ENCODE assay signal across 1 cellular context in the genomic region with DNA sequence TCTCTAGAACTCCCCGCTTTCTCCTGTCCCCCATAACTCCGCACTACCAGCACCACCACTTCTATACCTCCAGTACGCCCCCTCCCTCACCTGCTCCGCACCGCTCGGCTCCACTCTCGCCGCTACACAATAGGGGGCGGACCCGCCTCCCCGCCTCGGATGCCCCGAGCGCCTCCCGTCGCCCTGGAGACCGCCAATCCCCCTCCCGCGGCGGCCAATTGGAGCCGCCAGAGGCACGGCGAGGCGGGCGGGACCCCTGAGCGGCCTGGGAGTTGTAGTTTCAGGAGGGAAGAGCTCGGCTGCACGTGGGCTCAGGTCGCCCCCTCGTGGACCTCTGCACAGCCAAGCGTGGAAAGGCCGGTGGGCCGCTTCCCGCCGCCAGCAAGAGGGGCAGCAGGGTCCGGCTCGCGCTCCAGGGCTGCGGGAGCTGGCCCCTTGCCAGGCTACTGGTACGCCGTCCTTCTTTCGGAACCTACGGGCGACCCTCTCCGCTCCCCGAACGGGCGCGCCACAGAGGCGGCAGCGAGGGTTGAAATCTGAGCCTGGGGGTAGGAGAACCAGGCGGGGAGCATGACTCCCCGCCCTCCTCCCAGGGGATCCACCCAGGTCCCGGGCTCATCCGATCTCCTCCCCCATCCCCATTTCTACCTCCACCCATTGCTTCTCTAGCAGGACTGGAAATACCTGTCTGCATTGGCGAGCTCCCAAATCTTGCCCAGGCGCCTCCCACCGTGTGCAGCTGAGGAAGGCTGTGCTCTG.
TF ChIP-seq lines count a peak whose summit lies in the region.

A gene with protein sequence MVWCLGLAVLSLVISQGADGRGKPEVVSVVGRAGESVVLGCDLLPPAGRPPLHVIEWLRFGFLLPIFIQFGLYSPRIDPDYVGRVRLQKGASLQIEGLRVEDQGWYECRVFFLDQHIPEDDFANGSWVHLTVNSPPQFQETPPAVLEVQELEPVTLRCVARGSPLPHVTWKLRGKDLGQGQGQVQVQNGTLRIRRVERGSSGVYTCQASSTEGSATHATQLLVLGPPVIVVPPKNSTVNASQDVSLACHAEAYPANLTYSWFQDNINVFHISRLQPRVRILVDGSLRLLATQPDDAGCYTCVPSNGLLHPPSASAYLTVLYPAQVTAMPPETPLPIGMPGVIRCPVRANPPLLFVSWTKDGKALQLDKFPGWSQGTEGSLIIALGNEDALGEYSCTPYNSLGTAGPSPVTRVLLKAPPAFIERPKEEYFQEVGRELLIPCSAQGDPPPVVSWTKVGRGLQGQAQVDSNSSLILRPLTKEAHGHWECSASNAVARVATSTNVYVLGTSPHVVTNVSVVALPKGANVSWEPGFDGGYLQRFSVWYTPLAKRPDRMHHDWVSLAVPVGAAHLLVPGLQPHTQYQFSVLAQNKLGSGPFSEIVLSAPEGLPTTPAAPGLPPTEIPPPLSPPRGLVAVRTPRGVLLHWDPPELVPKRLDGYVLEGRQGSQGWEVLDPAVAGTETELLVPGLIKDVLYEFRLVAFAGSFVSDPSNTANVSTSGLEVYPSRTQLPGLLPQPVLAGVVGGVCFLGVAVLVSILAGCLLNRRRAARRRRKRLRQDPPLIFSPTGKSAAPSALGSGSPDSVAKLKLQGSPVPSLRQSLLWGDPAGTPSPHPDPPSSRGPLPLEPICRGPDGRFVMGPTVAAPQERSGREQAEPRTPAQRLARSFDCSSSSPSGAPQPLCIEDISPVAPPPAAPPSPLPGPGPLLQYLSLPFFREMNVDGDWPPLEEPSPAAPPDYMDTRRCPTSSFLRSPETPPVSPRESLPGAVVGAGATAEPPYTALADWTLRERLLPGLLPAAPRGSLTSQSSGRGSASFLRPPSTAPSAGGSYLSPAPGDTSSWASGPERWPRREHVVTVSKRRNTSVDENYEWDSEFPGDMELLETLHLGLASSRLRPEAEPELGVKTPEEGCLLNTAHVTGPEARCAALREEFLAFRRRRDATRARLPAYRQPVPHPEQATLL (minus strand): TSS at position 131 of the 759 bp plus-strand sequence. CDS start 2,159 bp downstream, outside the sequence.

TF ChIP-seq in HEK293, 187 proteins besides CTCF, POLR2A, EP300 and RAD21 (continued from another document and continues in another):
- TF ChIP-seq HOXD13 (CRISPR knock-in tag; IDR thresholded peaks at IDR 0.05; ENCODE audit: borderline replicate concordance) (no peak), BCL11A (tag by site-specific recombination; IDR thresholded peaks at IDR 0.05; ENCODE audit: low read depth) (no peak), ZNF558 (tag by site-specific recombination; IDR thresholded peaks at IDR 0.05) (no peak), ZNF174 (tag by site-specific recombination; IDR thresholded peaks at IDR 0.05) (no peak), SALL2 (tag by site-specific recombination; IDR thresholded peaks at IDR 0.05; ENCODE audit: borderline replicate concordance) (no peak), ZSCAN23 (tag by site-specific recombination; IDR thresholded peaks at IDR 0.05) (no peak), ZNF621 (tag by site-specific recombination; IDR thresholded peaks at IDR 0.05) (no peak), ZBTB6 (tag by site-specific recombination; IDR thresholded peaks at IDR 0.05) (0 out of 2 replicates have a peak, but pooled peaks have one; percentile 14), TSHZ1 (tag by site-specific recombination; IDR thresholded peaks at IDR 0.05; ENCODE audit: borderline replicate concordance) (no peak), ZNF37A (tag by site-specific recombination; IDR thresholded peaks at IDR 0.05) (no peak), MZF1 (tag by site-specific recombination; IDR thresholded peaks at IDR 0.05; ENCODE audit: borderline replicate concordance) (0 out of 2 replicates have a peak, but pooled peaks have one; percentile 30), ZNF426 (tag by site-specific recombination; IDR thresholded peaks at IDR 0.05) (no peak), ZBTB10 (tag by site-specific recombination; IDR thresholded peaks at IDR 0.05) (0 out of 2 replicates have a peak, but pooled peaks have one; percentile 29), ZNF140 (tag by site-specific recombination; IDR thresholded peaks at IDR 0.05) (no peak), ZNF311 (tag by site-specific recombination; IDR thresholded peaks at IDR 0.05; ENCODE audit: borderline replicate concordance) (no peak), ZNF449 (tag by site-specific recombination; IDR thresholded peaks at IDR 0.05) (0 out of 2 replicates have a peak, but pooled peaks have one; percentile 14), ZNF792 (tag by site-specific recombination; IDR thresholded peaks at IDR 0.05) (no peak), ZNF664 (tag by site-specific recombination; IDR thresholded peaks at IDR 0.05) (no peak), ZEB2 (tag by site-specific recombination; IDR thresholded peaks at IDR 0.05) (peak; percentile 81), ZBTB20 (tag by site-specific recombination; IDR thresholded peaks at IDR 0.05) (peak; percentile 49), MYNN (tag by site-specific recombination; IDR thresholded peaks at IDR 0.05; ENCODE audit: borderline replicate concordance) (no peak), ZNF2 (tag by site-specific recombination; IDR thresholded peaks at IDR 0.05) (no peak), HOXC10 (CRISPR knock-in tag; IDR thresholded peaks at IDR 0.05) (no peak), OVOL3 (tag by site-specific recombination; IDR thresholded peaks at IDR 0.05) (no peak), ZNF133 (tag by site-specific recombination; IDR thresholded peaks at IDR 0.05) (no peak), ZNF785 (tag by site-specific recombination; IDR thresholded peaks at IDR 0.05) (0 out of 2 replicates have a peak, but pooled peaks have one; percentile 56), ZNF366 (tag by site-specific recombination; conservative IDR thresholded peaks at IDR 0.05) (no peak), SP7 (tag by site-specific recombination; IDR thresholded peaks at IDR 0.05) (peak; percentile 72), ZNF530 (tag by site-specific recombination; IDR thresholded peaks at IDR 0.05; ENCODE audit: low read depth) (no peak), ZBTB48 (tag by site-specific recombination; IDR thresholded peaks at IDR 0.05) (peak; percentile 50), ZNF670 (tag by site-specific recombination; IDR thresholded peaks at IDR 0.05; ENCODE audit: low read depth) (no peak), ZBTB1 (tag by site-specific recombination; IDR thresholded peaks at IDR 0.05) (no peak)
- TF ChIP-seq, protein P1, sequence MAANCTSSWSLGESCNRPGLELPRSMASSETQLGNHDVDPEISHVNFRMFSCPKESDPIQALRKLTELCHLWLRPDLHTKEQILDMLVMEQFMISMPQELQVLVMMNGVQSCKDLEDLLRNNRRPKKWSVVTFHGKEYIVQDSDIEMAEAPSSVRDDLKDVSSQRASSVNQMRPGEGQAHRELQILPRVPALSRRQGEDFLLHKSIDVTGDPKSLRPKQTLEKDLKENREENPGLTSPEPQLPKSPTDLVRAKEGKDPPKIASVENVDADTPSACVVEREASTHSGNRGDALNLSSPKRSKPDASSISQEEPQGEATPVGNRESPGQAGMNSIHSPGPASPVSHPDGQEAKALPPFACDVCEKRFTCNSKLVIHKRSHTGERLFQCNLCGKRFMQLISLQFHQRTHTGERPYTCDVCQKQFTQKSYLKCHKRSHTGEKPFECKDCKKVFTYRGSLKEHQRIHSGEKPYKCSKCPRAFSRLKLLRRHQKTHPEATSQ (tag by site-specific recombination; IDR thresholded peaks at IDR 0.05): no peak
- TF ChIP-seq, protein P2, sequence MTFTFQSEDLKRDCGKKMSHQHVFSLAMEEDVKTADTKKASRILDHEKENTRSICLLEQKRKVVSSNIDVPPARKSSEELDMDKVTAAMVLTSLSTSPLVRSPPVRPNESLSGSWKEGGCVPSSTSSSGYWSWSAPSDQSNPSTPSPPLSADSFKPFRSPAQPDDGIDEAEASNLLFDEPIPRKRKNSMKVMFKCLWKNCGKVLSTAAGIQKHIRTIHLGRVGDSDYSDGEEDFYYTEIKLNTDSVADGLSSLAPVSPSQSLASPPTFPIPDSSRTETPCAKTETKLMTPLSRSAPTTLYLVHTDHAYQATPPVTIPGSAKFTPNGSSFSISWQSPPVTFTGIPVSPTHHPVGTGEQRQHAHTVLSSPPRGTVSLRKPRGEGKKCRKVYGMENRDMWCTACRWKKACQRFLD (tag by site-specific recombination; IDR thresholded peaks at IDR 0.05): no peak
- TF ChIP-seq, protein P3, sequence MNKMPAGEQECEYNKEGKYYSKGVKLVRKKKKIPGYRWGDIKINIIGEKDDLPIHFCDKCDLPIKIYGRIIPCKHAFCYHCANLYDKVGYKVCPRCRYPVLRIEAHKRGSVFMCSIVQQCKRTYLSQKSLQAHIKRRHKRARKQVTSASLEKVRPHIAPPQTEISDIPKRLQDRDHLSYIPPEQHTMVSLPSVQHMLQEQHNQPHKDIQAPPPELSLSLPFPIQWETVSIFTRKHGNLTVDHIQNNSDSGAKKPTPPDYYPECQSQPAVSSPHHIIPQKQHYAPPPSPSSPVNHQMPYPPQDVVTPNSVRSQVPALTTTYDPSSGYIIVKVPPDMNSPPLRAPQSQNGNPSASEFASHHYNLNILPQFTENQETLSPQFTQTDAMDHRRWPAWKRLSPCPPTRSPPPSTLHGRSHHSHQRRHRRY (tag by site-specific recombination; IDR thresholded peaks at IDR 0.05): no peak
- TF ChIP-seq, protein P4, sequence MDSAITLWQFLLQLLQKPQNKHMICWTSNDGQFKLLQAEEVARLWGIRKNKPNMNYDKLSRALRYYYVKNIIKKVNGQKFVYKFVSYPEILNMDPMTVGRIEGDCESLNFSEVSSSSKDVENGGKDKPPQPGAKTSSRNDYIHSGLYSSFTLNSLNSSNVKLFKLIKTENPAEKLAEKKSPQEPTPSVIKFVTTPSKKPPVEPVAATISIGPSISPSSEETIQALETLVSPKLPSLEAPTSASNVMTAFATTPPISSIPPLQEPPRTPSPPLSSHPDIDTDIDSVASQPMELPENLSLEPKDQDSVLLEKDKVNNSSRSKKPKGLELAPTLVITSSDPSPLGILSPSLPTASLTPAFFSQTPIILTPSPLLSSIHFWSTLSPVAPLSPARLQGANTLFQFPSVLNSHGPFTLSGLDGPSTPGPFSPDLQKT (IDR thresholded peaks at IDR 0.05; ENCODE audit: borderline replicate concordance, low read depth, low read length): no peak
